8 cellular contexts compared by ENCODE assay signal in the genomic region with DNA sequence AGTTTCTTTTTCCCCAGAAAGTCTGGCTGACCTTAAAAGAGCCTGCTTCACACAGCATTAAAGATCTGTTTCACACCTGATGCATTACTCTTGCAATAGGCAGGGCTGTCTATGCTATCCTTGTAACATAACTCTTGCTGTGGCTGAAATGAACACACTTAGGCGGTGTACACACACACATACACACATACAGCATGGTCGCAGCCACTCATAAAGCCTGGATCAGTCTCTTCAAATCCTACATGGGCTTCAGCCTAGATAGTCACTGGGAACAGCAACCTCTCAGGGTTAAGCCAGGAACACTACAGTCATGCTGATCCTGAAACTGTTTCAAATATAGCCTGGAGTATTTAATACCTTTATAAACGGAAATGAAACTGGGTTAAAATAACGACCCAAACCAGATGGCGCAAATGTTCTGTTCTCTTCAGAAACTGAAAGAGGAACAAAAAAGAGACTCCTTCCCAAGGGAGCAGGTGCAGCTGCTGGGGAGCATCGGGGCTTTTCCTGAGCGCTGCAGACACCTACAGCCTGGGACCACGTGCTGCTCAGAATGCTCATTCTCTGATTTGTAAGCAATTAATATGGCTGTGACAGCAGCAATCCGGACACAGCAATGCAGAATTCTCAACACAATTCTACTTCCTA.
DNase-seq lines count a peak whose midpoint lies in the region; ATAC-seq and TF ChIP-seq lines count a peak whose summit lies in the region.

No MANE protein-coding gene starts in this region.

- DNase-seq in activated CD4-positive, alpha-beta T cell treated with anti-CD3 and anti-CD28 coated beads, Interleukin-2, amount 10 ng/mL, durations not matched to agents 24 days and 14 days, result no peak
- DNase-seq in activated CD4-positive, alpha-beta T cell treated with anti-CD3 and anti-CD28 coated beads, Interleukin-2, amount 50 U/mL, for 4 hours, result no peak
- DNase-seq in NCI-H1417 (lab: John Stamatoyannopoulos, UW) (peak; percentile 9 to 69 (median 30)), left lung (peak in 1 of 2 donors; percentile 47), MCF 10A (ENCODE audit: unreplicated experiment) (no peak), NCI-H1105 treated with DMSO at 0.1 percent for 48 hours (lab: John Stamatoyannopoulos, UW) (no peak), NCI-H69 (lab: John Stamatoyannopoulos, UW) (no peak)

- H3K27me3 ChIP-seq in left lung, result peaks cover 0 to 11% of the 10 kb centered on the region in 2 donors

- H3K27ac ChIP-seq in left lung, result peak overlapping the region in 1 of 2 donors; percentile 33

- peak overlapping the region; percentile 69 for H3K4me3 Mint-ChIP-seq in activated CD4-positive, alpha-beta T cell treated with anti-CD3 and anti-CD28 coated beads, Interleukin-2, amount 10 ng/mL, durations not matched to agents 24 days and 14 days
- H3K4me3 Mint-ChIP-seq in MCF 10A (ENCODE audit: unreplicated experiment), result no peak overlapping the region

- peaks cover 35% of the 10 kb centered on the region for H3K4me1 Mint-ChIP-seq in activated CD4-positive, alpha-beta T cell treated with anti-CD3 and anti-CD28 coated beads, Interleukin-2, amount 10 ng/mL, durations not matched to agents 24 days and 14 days
- H3K4me1 Mint-ChIP-seq in MCF 10A (ENCODE audit: insufficient read depth, unreplicated experiment), result no peaks in the 10 kb centered on the region

- H3K36me3 Mint-ChIP-seq in activated CD4-positive, alpha-beta T cell treated with anti-CD3 and anti-CD28 coated beads, Interleukin-2, amount 10 ng/mL, durations not matched to agents 24 days and 14 days (ENCODE audit: low read depth), result no peaks in the 10 kb centered on the region
- no peaks in the 10 kb centered on the region for H3K36me3 Mint-ChIP-seq in MCF 10A (ENCODE audit: insufficient read depth, unreplicated experiment)

- no peak overlapping the region for H3K4me3 ChIP-seq in left lung

- no peaks in the 10 kb centered on the region for H3K36me3 ChIP-seq in left lung

- no peaks in the 10 kb centered on the region for H3K9me3 Mint-ChIP-seq in activated CD4-positive, alpha-beta T cell treated with anti-CD3 and anti-CD28 coated beads, Interleukin-2, amount 10 ng/mL, durations not matched to agents 24 days and 14 days
- H3K9me3 Mint-ChIP-seq in MCF 10A (ENCODE audit: unreplicated experiment), result no peaks in the 10 kb centered on the region

- H3K4me1 ChIP-seq in left lung, result peaks cover 0 to 14% of the 10 kb centered on the region in 2 donors

- no TSS peak for BruUV-seq in MCF 10A (replicated peaks; lab: Mats Ljungman, UMichigan)

- POLR2A ChIA-PET in MCF 10A (lab: Yijun Ruan, JAX), result no interaction called here

- H3K9me3 ChIP-seq in left lung, result no peaks in the 10 kb centered on the region

- CTCF ChIA-PET in MCF 10A (lab: Yijun Ruan, JAX), result no interaction called here

- H3K27ac Mint-ChIP-seq in activated CD4-positive, alpha-beta T cell treated with anti-CD3 and anti-CD28 coated beads, Interleukin-2, amount 10 ng/mL, durations not matched to agents 24 days and 14 days, result peak overlapping the region; percentile 29
- no peak overlapping the region for H3K27ac Mint-ChIP-seq in MCF 10A (ENCODE audit: low read depth, unreplicated experiment)

- intact Hi-C loops in activated CD4-positive, alpha-beta T cell treated with anti-CD3 and anti-CD28 coated beads, Interleukin-2, amount 10 ng/mL, durations not matched to agents 24 days and 14 days (cut with micrococcal nuclease), result no loop called here
- intact Hi-C loops in left lung (cut with DNase I) (no loop called here), MCF 10A (cut with micrococcal nuclease) (no loop called here)

- ATAC-seq in HG02610 (IDR thresholded peaks at IDR 0.05; ENCODE audit: unreplicated experiment) (peak; percentile 86), left lung (peak; percentile 36)

- H3K27me3 Mint-ChIP-seq in activated CD4-positive, alpha-beta T cell treated with anti-CD3 and anti-CD28 coated beads, Interleukin-2, amount 10 ng/mL, durations not matched to agents 24 days and 14 days, result peaks cover 3% of the 10 kb centered on the region
- no peaks in the 10 kb centered on the region for H3K27me3 Mint-ChIP-seq in MCF 10A (ENCODE audit: insufficient read depth, unreplicated experiment)

- no peak for TF ChIP-seq CTCF in left lung (IDR thresholded peaks at IDR 0.05)
- no peak for TF ChIP-seq CTCF in MCF 10A (IDR thresholded peaks at IDR 0.05; ENCODE audit: unreplicated experiment)

Comparison
In these comparisons a context has a peak if more than half of its experiments do, and no peak if none do; other contexts are left out.
1. DNase-seq: peak in NCI-H1417 (3 of 3); none in activated CD4-positive, alpha-beta T cell treated with anti-CD3 and anti-CD28 coated beads, Interleukin-2, amount 10 ng/mL, durations not matched to agents 24 days and 14 days (single experiment), activated CD4-positive, alpha-beta T cell treated with anti-CD3 and anti-CD28 coated beads, Interleukin-2, amount 50 U/mL, for 4 hours (0 of 2), MCF 10A (single experiment), NCI-H1105 treated with DMSO at 0.1 percent for 48 hours (single experiment) and NCI-H69 (single experiment).